Comparison of ENCODE assay signal across 14 cellular contexts in the genomic region with DNA sequence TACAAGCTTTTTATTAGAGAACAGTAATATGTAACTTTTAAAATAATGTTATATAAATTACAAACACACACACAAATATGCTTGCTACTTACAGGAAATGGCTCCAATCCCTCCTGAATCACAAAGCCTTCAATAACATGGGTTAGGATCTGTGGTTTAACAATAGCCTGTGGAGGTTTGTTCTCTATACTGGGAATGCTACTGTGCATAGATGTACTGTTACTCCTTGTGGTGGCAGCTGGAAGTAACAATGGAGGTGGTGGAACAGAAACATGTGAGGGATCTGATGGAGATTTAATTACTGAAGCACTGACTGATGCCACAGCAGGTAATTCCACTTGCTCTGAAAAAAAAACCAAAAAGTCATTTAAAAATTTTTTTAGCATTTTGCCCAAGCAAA.
DNase-seq lines count a peak whose midpoint lies in the region; ATAC-seq and TF ChIP-seq lines count a peak whose summit lies in the region.
"Had no signal": no experiment of that assay in that cellular context is flagged by ENCODE, and none has a peak within 500 bp of the region (broad histone marks: within the 10 kb centered on the region; RNA-seq: fewer than 3 reads in every experiment).

No MANE protein-coding gene starts in this region.

- H3K27me3 ChIP-seq in kidney epithelial cell (ENCODE audit: control insufficient read depth, insufficient read depth, low read length), result no peaks in the 10 kb centered on the region
- H3K27me3 ChIP-seq in psoas muscle (ENCODE audit: insufficient read depth in 3 of 3, low read length in 2 of 3), result no peaks in the 10 kb centered on the region
- H3K27me3 ChIP-seq: neutrophil had no signal

- no peaks in the 10 kb centered on the region for H3K36me3 ChIP-seq in kidney epithelial cell (ENCODE audit: control insufficient read depth, insufficient read depth, low read length)
- H3K36me3 ChIP-seq in psoas muscle (ENCODE audit: insufficient read depth in 1 of 2, low read depth in 1 of 2), result peaks cover 10 to 90% of the 10 kb centered on the region in 2 donors

- H3K4me3 Mint-ChIP-seq in Calu3 (ENCODE audit: low read depth, unreplicated experiment), result no peak overlapping the region
- H3K4me3 Mint-ChIP-seq in natural killer cell treated with Interleukin-12 subunit alpha and Interleukin-12 subunit beta and Interleukin-15 and Interleukin-18, amount 100 ng/mL, for 72 hours, result no peak overlapping the region
- H3K4me3 Mint-ChIP-seq: activated T-helper 1 cell treated with anti-CD3 and anti-CD28 coated beads, Interleukin-12 subunit alpha, Interleukin-12 subunit beta, Interleukin-2, Interleukin-4 antibody, amounts not matched to agents 30 ng/mL and 10 ng/mL and 1 ng/mL, durations not matched to agents 14 hours and 24 hours and 36 hours; T-helper 2 cell treated with Interferon-gamma antibody and Interleukin-4, amounts not matched to agents 5 μg/mL and 100 μg/mL, for 36 hours had no signal

- no peaks in the 10 kb centered on the region for H3K4me1 Mint-ChIP-seq in Calu3 (ENCODE audit: low read depth, unreplicated experiment)
- no peaks in the 10 kb centered on the region for H3K4me1 Mint-ChIP-seq in natural killer cell treated with Interleukin-12 subunit alpha and Interleukin-12 subunit beta and Interleukin-15 and Interleukin-18, amount 100 ng/mL, for 72 hours (ENCODE audit: low read depth in 2 of 2)

- no peak overlapping the region for H3K27ac ChIP-seq in psoas muscle
- H3K27ac ChIP-seq: neutrophil had no signal

- intact Hi-C loops in Calu3 (cut with micrococcal nuclease; ENCODE audit: unreplicated experiment), result no loop called here
- intact Hi-C loops in psoas muscle (cut with DNase I), result loop anchor here in 1 of 2 donors (5.0 to 10.0 kb wide), 2 partner anchors 50 to 132 kb away; no protein-coding TSS in a partner anchor

- CTCF ChIA-PET in Calu3 (lab: Charles Lee), result interaction anchor here (0.7 kb wide), 2 partner anchors 18 to 48 kb away, joined by 3 to 4 read pairs; no protein-coding TSS in a partner anchor

- in situ Hi-C loops in astrocyte of the cerebellum (cut with HindIII; ENCODE audit: low sequenced_read_pairs), result no loop called here

- H3K27me3 Mint-ChIP-seq in Calu3 (ENCODE audit: unreplicated experiment), result no peaks in the 10 kb centered on the region
- no peaks in the 10 kb centered on the region for H3K27me3 Mint-ChIP-seq in natural killer cell treated with Interleukin-12 subunit alpha and Interleukin-12 subunit beta and Interleukin-15 and Interleukin-18, amount 100 ng/mL, for 72 hours

- H3K36me3 Mint-ChIP-seq in Calu3 (ENCODE audit: insufficient read depth, unreplicated experiment), result peaks cover 37% of the 10 kb centered on the region
- H3K36me3 Mint-ChIP-seq in natural killer cell treated with Interleukin-12 subunit alpha and Interleukin-12 subunit beta and Interleukin-15 and Interleukin-18, amount 100 ng/mL, for 72 hours, result peaks cover 6% of the 10 kb centered on the region

- H3K4me1 ChIP-seq in psoas muscle, result no peaks in the 10 kb centered on the region

- no peak overlapping the region for H3K27ac Mint-ChIP-seq in Calu3 (ENCODE audit: unreplicated experiment)
- no peak overlapping the region for H3K27ac Mint-ChIP-seq in natural killer cell treated with Interleukin-12 subunit alpha and Interleukin-12 subunit beta and Interleukin-15 and Interleukin-18, amount 100 ng/mL, for 72 hours
- H3K27ac Mint-ChIP-seq: activated T-helper 1 cell treated with anti-CD3 and anti-CD28 coated beads, Interleukin-12 subunit alpha, Interleukin-12 subunit beta, Interleukin-2, Interleukin-4 antibody, amounts not matched to agents 30 ng/mL and 10 ng/mL and 1 ng/mL, durations not matched to agents 14 hours and 24 hours and 36 hours; T-helper 2 cell treated with Interferon-gamma antibody and Interleukin-4, amounts not matched to agents 5 μg/mL and 100 μg/mL, for 36 hours had no signal

- no TSS peak for BruUV-seq in Calu3 (replicated peaks; lab: Mats Ljungman, UMichigan)

- no peaks in the 10 kb centered on the region for H3K9me3 Mint-ChIP-seq in Calu3 (ENCODE audit: low read depth, unreplicated experiment)
- no peaks in the 10 kb centered on the region for H3K9me3 Mint-ChIP-seq in natural killer cell treated with Interleukin-12 subunit alpha and Interleukin-12 subunit beta and Interleukin-15 and Interleukin-18, amount 100 ng/mL, for 72 hours
- H3K9me3 Mint-ChIP-seq: activated T-helper 1 cell treated with anti-CD3 and anti-CD28 coated beads, Interleukin-12 subunit alpha, Interleukin-12 subunit beta, Interleukin-2, Interleukin-4 antibody, amounts not matched to agents 30 ng/mL and 10 ng/mL and 1 ng/mL, durations not matched to agents 14 hours and 24 hours and 36 hours; T-helper 2 cell treated with Interferon-gamma antibody and Interleukin-4, amounts not matched to agents 5 μg/mL and 100 μg/mL, for 36 hours had no signal

- no peaks in the 10 kb centered on the region for H3K9me3 ChIP-seq in psoas muscle
- H3K9me3 ChIP-seq: neutrophil had no signal

- TF ChIP-seq CTCF in astrocyte of the cerebellum (IDR thresholded peaks at IDR 0.05; ENCODE audit: low read depth, low read length, missing control alignments), result peak; percentile 44
- peak; percentile 29 for TF ChIP-seq CTCF in kidney epithelial cell (IDR thresholded peaks at IDR 0.05; ENCODE audit: insufficient read depth, low read length, poor library complexity, severe bottlenecking)
- TF ChIP-seq CTCF in Calu3 (IDR thresholded peaks at IDR 0.05; ENCODE audit: unreplicated experiment), result no peak
- no peak for TF ChIP-seq CTCF in psoas muscle (IDR thresholded peaks at IDR 0.05)

- H3K4me3 ChIP-seq in astrocyte of the cerebellum (ENCODE audit: low read depth, low read length) (no peak overlapping the region), kidney epithelial cell (ENCODE audit: low read depth, low read length) (no peak overlapping the region), psoas muscle (no peak overlapping the region)

- DNase-seq in EH (ENCODE audit: low read depth) (peak; percentile 18), HPDE6-E6E7 (ENCODE audit: extremely low spot score) (peak; percentile 6), astrocyte of the cerebellum (ENCODE audit: low read depth) (no peak), kidney epithelial cell (ENCODE audit: low read depth) (no peak), NCI-H1092 (lab: John Stamatoyannopoulos, UW) (no peak), Calu3 (no peak), psoas muscle (no peak)
- DNase-seq in natural killer cell treated with Interleukin-12 subunit alpha and Interleukin-12 subunit beta and Interleukin-15 and Interleukin-18, amount 100 ng/mL, for 72 hours (ENCODE audit: low spot score), result no peak
- DNase-seq: GDM1; NCI-H524 treated with DMSO at 0.1 percent for 48 hours; stimulated activated CD4-positive, alpha-beta T cell treated with anti-CD3 and anti-CD28 coated beads, Interleukin-4, amount 100 ng/mL, for 1 hour had no signal

- ATAC-seq in psoas muscle, result no peak
- no peak for ATAC-seq in natural killer cell treated with Interleukin-12 subunit alpha and Interleukin-12 subunit beta and Interleukin-15 and Interleukin-18, amount 100 ng/mL, for 72 hours

Comparison
In these comparisons a context has a peak if more than half of its experiments do, and no peak if none do; other contexts are left out.
1. DNase-seq: peak in EH (single experiment) and HPDE6-E6E7 (single experiment); none in astrocyte of the cerebellum (single experiment), kidney epithelial cell (single experiment), NCI-H1092 (single experiment), Calu3 (single experiment), psoas muscle (0 of 2) and natural killer cell treated with Interleukin-12 subunit alpha and Interleukin-12 subunit beta and Interleukin-15 and Interleukin-18, amount 100 ng/mL, for 72 hours (single experiment).
2. CTCF ChIP-seq: peak in astrocyte of the cerebellum (single experiment) and kidney epithelial cell (single experiment); none in Calu3 (single experiment) and psoas muscle (single experiment).